ENCODE assay signal across 1 cellular context in the genomic region with DNA sequence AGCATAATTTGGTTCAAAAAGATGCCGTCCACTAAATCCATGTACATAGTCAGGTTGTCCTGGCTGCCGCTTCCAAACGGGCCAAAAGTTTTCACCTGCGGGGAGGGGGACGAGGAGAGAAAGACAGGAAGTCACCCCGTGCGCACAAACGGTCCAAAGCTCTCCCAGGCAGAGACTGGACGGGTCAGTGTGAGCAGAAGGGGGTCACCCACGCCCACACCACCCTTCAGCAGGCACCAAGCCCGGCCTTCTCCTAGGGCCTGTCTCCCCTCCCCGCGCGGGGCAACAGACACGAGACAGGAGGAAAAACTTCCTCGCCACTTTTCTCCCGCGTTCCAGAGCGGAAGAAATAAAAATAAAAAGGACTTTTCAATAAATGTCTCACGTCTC.
TF ChIP-seq lines count a peak whose summit lies in the region.

No MANE protein-coding gene starts in this region.

TF ChIP-seq in HepG2, 621 proteins besides CTCF, POLR2A, EP300 and RAD21 (continues in another document):
- TF ChIP-seq, protein P1, sequence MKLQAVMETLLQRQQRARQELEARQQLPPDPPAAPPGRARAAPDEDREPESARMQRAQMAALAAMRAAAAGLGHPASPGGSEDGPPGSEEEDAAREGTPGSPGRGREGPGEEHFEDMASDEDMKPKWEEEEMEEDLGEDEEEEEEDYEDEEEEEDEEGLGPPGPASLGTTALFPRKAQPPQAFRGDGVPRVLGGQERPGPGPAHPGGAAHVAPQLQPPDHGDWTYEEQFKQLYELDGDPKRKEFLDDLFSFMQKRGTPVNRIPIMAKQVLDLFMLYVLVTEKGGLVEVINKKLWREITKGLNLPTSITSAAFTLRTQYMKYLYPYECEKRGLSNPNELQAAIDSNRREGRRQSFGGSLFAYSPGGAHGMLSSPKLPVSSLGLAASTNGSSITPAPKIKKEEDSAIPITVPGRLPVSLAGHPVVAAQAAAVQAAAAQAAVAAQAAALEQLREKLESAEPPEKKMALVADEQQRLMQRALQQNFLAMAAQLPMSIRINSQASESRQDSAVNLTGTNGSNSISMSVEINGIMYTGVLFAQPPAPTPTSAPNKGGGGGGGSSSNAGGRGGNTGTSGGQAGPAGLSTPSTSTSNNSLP (IDR thresholded peaks at IDR 0.05; ENCODE audit: low read depth, low read length): no peak
- TF ChIP-seq, protein P2, sequence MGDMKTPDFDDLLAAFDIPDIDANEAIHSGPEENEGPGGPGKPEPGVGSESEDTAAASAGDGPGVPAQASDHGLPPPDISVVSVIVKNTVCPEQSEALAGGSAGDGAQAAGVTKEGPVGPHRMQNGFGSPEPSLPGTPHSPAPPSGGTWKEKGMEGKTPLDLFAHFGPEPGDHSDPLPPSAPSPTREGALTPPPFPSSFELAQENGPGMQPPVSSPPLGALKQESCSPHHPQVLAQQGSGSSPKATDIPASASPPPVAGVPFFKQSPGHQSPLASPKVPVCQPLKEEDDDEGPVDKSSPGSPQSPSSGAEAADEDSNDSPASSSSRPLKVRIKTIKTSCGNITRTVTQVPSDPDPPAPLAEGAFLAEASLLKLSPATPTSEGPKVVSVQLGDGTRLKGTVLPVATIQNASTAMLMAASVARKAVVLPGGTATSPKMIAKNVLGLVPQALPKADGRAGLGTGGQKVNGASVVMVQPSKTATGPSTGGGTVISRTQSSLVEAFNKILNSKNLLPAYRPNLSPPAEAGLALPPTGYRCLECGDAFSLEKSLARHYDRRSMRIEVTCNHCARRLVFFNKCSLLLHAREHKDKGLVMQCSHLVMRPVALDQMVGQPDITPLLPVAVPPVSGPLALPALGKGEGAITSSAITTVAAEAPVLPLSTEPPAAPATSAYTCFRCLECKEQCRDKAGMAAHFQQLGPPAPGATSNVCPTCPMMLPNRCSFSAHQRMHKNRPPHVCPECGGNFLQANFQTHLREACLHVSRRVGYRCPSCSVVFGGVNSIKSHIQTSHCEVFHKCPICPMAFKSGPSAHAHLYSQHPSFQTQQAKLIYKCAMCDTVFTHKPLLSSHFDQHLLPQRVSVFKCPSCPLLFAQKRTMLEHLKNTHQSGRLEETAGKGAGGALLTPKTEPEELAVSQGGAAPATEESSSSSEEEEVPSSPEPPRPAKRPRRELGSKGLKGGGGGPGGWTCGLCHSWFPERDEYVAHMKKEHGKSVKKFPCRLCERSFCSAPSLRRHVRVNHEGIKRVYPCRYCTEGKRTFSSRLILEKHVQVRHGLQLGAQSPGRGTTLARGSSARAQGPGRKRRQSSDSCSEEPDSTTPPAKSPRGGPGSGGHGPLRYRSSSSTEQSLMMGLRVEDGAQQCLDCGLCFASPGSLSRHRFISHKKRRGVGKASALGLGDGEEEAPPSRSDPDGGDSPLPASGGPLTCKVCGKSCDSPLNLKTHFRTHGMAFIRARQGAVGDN (CRISPR knock-in tag; IDR thresholded peaks at IDR 0.05): peak; percentile 68
- TF ChIP-seq PAF1 (CRISPR knock-in tag; IDR thresholded peaks at IDR 0.05): no peak
- TF ChIP-seq ZFX (CRISPR knock-in tag; IDR thresholded peaks at IDR 0.05; ENCODE audit: low read depth): peak; percentile 19; the same call in 1 of the 2 replicates
- 0 out of 2 replicates have a peak, but pooled peaks have one; percentile 1 for TF ChIP-seq PHF8 (CRISPR knock-in tag; IDR thresholded peaks at IDR 0.05)
- no peak for TF ChIP-seq NCOA1 (CRISPR knock-in tag; IDR thresholded peaks at IDR 0.05)
- no peak for TF ChIP-seq SMYD3 (CRISPR knock-in tag; IDR thresholded peaks at IDR 0.05)
- 0 out of 2 replicates have a peak, but pooled peaks have one; percentile 54 for TF ChIP-seq ZNF788 (CRISPR knock-in tag; IDR thresholded peaks at IDR 0.05; ENCODE audit: borderline replicate concordance)
- no peak for TF ChIP-seq IKZF1 (IDR thresholded peaks at IDR 0.05)
- no peak for TF ChIP-seq ZNF251 (CRISPR knock-in tag; IDR thresholded peaks at IDR 0.05)
- TF ChIP-seq BORCS8-MEF2B (CRISPR knock-in tag; IDR thresholded peaks at IDR 0.05): no peak
- TF ChIP-seq ZNF224 (CRISPR knock-in tag; IDR thresholded peaks at IDR 0.05): 0 out of 2 replicates have a peak, but pooled peaks have one; percentile 52
- no peak for TF ChIP-seq NR2F6 (IDR thresholded peaks at IDR 0.05)
- TF ChIP-seq NR2F6 (CRISPR knock-in tag; IDR thresholded peaks at IDR 0.05): peak; percentile 10; the same call in 1 of the 2 replicates
- TF ChIP-seq ZNF292 (CRISPR knock-in tag; IDR thresholded peaks at IDR 0.05; ENCODE audit: borderline replicate concordance, low read depth): no peak
- 0 out of 2 replicates have a peak, but pooled peaks have one; percentile 46 for TF ChIP-seq TARDBP (CRISPR knock-in tag; IDR thresholded peaks at IDR 0.05)
- peak; percentile 40 for TF ChIP-seq HNF4A (CRISPR knock-in tag; IDR thresholded peaks at IDR 0.05)
- TF ChIP-seq, protein P3, sequence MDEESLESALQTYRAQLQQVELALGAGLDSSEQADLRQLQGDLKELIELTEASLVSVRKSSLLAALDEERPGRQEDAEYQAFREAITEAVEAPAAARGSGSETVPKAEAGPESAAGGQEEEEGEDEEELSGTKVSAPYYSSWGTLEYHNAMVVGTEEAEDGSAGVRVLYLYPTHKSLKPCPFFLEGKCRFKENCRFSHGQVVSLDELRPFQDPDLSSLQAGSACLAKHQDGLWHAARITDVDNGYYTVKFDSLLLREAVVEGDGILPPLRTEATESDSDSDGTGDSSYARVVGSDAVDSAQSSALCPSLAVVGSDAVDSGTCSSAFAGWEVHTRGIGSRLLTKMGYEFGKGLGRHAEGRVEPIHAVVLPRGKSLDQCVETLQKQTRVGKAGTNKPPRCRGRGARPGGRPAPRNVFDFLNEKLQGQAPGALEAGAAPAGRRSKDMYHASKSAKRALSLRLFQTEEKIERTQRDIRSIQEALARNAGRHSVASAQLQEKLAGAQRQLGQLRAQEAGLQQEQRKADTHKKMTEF (CRISPR knock-in tag; IDR thresholded peaks at IDR 0.05): no peak
- TF ChIP-seq PHF20 (CRISPR knock-in tag; IDR thresholded peaks at IDR 0.05): 0 out of 2 replicates have a peak, but pooled peaks have one; percentile 20
- no peak for TF ChIP-seq TSC22D2 (CRISPR knock-in tag; IDR thresholded peaks at IDR 0.05; ENCODE audit: borderline replicate concordance)
- TF ChIP-seq KLF9 (CRISPR knock-in tag; IDR thresholded peaks at IDR 0.05; ENCODE audit: low read depth): no peak
- TF ChIP-seq, protein P4, sequence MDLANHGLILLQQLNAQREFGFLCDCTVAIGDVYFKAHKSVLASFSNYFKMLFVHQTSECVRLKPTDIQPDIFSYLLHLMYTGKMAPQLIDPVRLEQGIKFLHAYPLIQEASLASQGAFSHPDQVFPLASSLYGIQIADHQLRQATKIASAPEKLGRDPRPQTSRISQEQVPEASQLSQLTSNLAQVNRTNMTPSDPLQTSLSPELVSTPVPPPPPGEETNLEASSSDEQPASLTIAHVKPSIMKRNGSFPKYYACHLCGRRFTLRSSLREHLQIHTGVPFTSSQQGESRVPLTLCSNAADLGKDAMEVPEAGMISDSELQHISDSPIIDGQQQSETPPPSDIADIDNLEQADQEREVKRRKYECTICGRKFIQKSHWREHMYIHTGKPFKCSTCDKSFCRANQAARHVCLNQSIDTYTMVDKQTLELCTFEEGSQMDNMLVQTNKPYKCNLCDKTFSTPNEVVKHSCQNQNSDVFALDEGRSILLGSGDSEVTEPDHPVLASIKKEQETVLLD (CRISPR knock-in tag; IDR thresholded peaks at IDR 0.05; ENCODE audit: low read depth): no peak
- TF ChIP-seq SAP130 (CRISPR knock-in tag; IDR thresholded peaks at IDR 0.05; ENCODE audit: low read depth): peak; percentile 49
- TF ChIP-seq ZNF329 (CRISPR knock-in tag; IDR thresholded peaks at IDR 0.05; ENCODE audit: low read depth): no peak
- no peak for TF ChIP-seq GABPA (IDR thresholded peaks at IDR 0.05; ENCODE audit: low read depth, low read length)
- peak; percentile 46 for TF ChIP-seq GABPA (CRISPR knock-in tag; IDR thresholded peaks at IDR 0.05; ENCODE audit: low read depth)
- no peak for TF ChIP-seq ERF (CRISPR knock-in tag; IDR thresholded peaks at IDR 0.05)
- TF ChIP-seq, protein P5, sequence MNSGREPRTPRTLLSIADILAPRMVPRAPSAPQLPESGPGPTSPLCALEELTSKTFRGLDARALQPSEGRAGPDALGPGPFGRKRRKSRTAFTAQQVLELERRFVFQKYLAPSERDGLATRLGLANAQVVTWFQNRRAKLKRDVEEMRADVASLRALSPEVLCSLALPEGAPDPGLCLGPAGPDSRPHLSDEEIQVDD (CRISPR knock-in tag; IDR thresholded peaks at IDR 0.05; ENCODE audit: borderline replicate concordance): no peak
- TF ChIP-seq, protein P6, sequence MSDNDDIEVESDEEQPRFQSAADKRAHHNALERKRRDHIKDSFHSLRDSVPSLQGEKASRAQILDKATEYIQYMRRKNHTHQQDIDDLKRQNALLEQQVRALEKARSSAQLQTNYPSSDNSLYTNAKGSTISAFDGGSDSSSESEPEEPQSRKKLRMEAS (IDR thresholded peaks at IDR 0.05): peak; percentile 40
- TF ChIP-seq ZNF678 (CRISPR knock-in tag; IDR thresholded peaks at IDR 0.05): no peak
- no peak for TF ChIP-seq ZNF235 (CRISPR knock-in tag; IDR thresholded peaks at IDR 0.05; ENCODE audit: borderline replicate concordance)
- TF ChIP-seq, protein P7, sequence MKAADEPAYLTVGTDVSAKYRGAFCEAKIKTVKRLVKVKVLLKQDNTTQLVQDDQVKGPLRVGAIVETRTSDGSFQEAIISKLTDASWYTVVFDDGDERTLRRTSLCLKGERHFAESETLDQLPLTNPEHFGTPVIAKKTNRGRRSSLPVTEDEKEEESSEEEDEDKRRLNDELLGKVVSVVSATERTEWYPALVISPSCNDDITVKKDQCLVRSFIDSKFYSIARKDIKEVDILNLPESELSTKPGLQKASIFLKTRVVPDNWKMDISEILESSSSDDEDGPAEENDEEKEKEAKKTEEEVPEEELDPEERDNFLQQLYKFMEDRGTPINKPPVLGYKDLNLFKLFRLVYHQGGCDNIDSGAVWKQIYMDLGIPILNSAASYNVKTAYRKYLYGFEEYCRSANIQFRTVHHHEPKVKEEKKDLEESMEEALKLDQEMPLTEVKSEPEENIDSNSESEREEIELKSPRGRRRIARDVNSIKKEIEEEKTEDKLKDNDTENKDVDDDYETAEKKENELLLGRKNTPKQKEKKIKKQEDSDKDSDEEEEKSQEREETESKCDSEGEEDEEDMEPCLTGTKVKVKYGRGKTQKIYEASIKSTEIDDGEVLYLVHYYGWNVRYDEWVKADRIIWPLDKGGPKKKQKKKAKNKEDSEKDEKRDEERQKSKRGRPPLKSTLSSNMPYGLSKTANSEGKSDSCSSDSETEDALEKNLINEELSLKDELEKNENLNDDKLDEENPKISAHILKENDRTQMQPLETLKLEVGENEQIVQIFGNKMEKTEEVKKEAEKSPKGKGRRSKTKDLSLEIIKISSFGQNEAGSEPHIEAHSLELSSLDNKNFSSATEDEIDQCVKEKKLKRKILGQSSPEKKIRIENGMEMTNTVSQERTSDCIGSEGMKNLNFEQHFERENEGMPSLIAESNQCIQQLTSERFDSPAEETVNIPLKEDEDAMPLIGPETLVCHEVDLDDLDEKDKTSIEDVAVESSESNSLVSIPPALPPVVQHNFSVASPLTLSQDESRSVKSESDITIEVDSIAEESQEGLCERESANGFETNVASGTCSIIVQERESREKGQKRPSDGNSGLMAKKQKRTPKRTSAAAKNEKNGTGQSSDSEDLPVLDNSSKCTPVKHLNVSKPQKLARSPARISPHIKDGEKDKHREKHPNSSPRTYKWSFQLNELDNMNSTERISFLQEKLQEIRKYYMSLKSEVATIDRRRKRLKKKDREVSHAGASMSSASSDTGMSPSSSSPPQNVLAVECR (CRISPR knock-in tag; IDR thresholded peaks at IDR 0.05; ENCODE audit: borderline replicate concordance): 0 out of 2 replicates have a peak, but pooled peaks have one; percentile 5
- TF ChIP-seq, protein P8, sequence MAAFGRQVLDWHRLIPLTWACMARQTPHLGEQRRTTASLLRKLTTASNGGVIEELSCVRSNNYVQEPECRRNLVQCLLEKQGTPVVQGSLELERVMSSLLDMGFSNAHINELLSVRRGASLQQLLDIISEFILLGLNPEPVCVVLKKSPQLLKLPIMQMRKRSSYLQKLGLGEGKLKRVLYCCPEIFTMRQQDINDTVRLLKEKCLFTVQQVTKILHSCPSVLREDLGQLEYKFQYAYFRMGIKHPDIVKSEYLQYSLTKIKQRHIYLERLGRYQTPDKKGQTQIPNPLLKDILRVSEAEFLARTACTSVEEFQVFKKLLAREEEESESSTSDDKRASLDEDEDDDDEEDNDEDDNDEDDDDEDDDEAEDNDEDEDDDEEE (CRISPR knock-in tag; IDR thresholded peaks at IDR 0.05): no peak
- TF ChIP-seq ZNF12 (CRISPR knock-in tag; IDR thresholded peaks at IDR 0.05): no peak
- 0 out of 2 replicates have a peak, but pooled peaks have one; percentile 16 for TF ChIP-seq DNMT1 (CRISPR knock-in tag; IDR thresholded peaks at IDR 0.05)
- no peak for TF ChIP-seq ZNF552 (CRISPR knock-in tag; IDR thresholded peaks at IDR 0.05; ENCODE audit: borderline replicate concordance)
- no peak for TF ChIP-seq ZNF101 (CRISPR knock-in tag; IDR thresholded peaks at IDR 0.05; ENCODE audit: borderline replicate concordance, low read depth)
- TF ChIP-seq, protein P9, sequence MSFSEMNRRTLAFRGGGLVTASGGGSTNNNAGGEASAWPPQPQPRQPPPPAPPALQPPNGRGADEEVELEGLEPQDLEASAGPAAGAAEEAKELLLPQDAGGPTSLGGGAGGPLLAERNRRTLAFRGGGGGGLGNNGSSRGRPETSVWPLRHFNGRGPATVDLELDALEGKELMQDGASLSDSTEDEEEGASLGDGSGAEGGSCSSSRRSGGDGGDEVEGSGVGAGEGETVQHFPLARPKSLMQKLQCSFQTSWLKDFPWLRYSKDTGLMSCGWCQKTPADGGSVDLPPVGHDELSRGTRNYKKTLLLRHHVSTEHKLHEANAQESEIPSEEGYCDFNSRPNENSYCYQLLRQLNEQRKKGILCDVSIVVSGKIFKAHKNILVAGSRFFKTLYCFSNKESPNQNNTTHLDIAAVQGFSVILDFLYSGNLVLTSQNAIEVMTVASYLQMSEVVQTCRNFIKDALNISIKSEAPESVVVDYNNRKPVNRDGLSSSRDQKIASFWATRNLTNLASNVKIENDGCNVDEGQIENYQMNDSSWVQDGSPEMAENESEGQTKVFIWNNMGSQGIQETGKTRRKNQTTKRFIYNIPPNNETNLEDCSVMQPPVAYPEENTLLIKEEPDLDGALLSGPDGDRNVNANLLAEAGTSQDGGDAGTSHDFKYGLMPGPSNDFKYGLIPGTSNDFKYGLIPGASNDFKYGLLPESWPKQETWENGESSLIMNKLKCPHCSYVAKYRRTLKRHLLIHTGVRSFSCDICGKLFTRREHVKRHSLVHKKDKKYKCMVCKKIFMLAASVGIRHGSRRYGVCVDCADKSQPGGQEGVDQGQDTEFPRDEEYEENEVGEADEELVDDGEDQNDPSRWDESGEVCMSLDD (CRISPR knock-in tag; IDR thresholded peaks at IDR 0.05; ENCODE audit: borderline replicate concordance): no peak
- TF ChIP-seq ZNF660 (CRISPR knock-in tag; IDR thresholded peaks at IDR 0.05; ENCODE audit: borderline replicate concordance, low read depth): no peak
- TF ChIP-seq, protein P10, sequence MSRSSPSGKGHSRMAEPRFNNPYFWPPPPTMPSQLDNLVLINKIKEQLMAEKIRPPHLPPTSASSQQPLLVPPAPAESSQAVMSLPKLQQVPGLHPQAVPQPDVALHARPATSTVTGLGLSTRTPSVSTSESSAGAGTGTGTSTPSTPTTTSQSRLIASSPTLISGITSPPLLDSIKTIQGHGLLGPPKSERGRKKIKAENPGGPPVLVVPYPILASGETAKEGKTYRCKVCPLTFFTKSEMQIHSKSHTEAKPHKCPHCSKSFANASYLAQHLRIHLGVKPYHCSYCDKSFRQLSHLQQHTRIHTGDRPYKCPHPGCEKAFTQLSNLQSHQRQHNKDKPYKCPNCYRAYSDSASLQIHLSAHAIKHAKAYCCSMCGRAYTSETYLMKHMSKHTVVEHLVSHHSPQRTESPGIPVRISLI (CRISPR knock-in tag; IDR thresholded peaks at IDR 0.05; ENCODE audit: borderline replicate concordance): no peak
- no peak for TF ChIP-seq ZSCAN22 (CRISPR knock-in tag; IDR thresholded peaks at IDR 0.05)
- no peak for TF ChIP-seq ZSCAN20 (CRISPR knock-in tag; IDR thresholded peaks at IDR 0.05; ENCODE audit: borderline replicate concordance)
- TF ChIP-seq PAWR (CRISPR knock-in tag; IDR thresholded peaks at IDR 0.05; ENCODE audit: borderline replicate concordance): no peak
- no peak for TF ChIP-seq ZNF451 (CRISPR knock-in tag; IDR thresholded peaks at IDR 0.05)
